In the genomic region with DNA sequence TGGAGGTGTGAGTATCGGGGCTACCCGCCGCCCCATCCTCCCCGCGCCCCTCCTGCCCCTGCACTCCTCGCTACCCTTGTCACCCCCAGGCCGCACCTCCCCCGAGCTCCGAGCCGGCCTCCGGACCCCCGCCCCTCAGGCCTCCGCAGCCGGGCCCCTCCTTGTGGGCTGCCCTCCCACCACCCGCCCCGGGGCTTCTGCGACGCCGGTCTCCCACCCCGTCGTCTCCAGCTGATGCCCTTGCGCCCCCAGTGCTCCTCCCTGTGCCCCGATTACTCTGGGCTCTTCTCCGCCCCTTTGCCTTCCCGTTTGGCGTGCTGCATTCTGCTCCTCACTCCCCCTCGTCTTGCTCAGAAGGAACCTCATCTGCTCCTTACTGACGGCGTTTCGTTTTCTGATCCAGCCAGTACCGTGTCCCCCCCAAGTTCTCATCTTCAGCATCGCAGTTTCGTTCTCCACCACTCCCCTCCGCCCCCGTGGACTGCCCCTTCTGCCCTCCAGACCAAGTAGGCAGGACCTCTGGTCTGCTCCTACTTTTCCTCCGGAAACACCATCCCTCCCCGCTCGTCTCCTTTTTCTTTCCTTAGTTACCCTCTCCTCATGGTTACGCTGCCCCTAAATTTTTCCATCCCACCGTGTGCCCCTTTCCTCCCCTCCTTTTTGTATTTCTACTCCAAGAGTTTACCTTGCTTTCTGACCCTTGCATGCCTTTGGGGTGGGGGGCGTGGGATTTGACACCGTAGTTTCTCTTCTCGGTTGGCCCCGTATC, we compare ENCODE assay signal across 8 cellular contexts. TPM values are rescaled to one million over a fixed set of nuclear protein-coding genes. Genes with fewer than 3 reads are reported as not detected.
A peak's percentile ranks its signal among the peaks of the same experiment; 100 is the strongest.
DNase-seq lines count a peak whose midpoint lies in the region; ATAC-seq and TF ChIP-seq lines count a peak whose summit lies in the region.

No MANE protein-coding gene starts in this region.

- peak overlapping the region; percentile 94 to 99 for H3K27ac ChIP-seq in left lung

- no peak for TF ChIP-seq CTCF in left lung (IDR thresholded peaks at IDR 0.05)

- H3K4me1 ChIP-seq in left lung, result peaks cover 15 to 56% of the 10 kb centered on the region in 2 donors

- ATAC-seq in HG02970 (IDR thresholded peaks at IDR 0.05; ENCODE audit: low FRiP score, unreplicated experiment) (peak; percentile 21), left lung (peak; percentile 17)

- H3K36me3 ChIP-seq in left lung, result no peaks in the 10 kb centered on the region

- no peaks in the 10 kb centered on the region for H3K27me3 ChIP-seq in left lung

- no peaks in the 10 kb centered on the region for H3K9me3 ChIP-seq in left lung

- peak; percentile 11 for DNase-seq in DMS79 treated with DMSO at 0.1 percent for 48 hours (lab: John Stamatoyannopoulos, UW)
- DNase-seq in DMS79 (lab: John Stamatoyannopoulos, UW), result no peak
- DNase-seq in SKM-1 treated with dmso at 0.1 percent for 144 hours (lab: John Stamatoyannopoulos, UW; ENCODE audit: unreplicated experiment), result peak; percentile 43
- DNase-seq in cerebellar cortex (ENCODE audit: low spot score), result peak; percentile 35
- DNase-seq in left lung, result peak in 1 of 2 donors; percentile 50
- DNase-seq in stimulated activated CD8-positive, alpha-beta memory T cell treated with anti-CD3 and anti-CD28 coated beads, Interleukin-2, amount 100 ng/mL, for 48 hours (ENCODE audit: low read depth in 2 of 2), result peak; percentile 7 to 12
- no peak for DNase-seq in GDM1 (lab: John Stamatoyannopoulos, UW)

- H3K4me3 ChIP-seq in left lung, result peak overlapping the region; percentile 90 to 98

- intact Hi-C loops in left lung (cut with DNase I), result no loop called here

RNA-seq across cellular contexts. Expression of a gene that starts 0.8 kb away (rescaled TPM):
- total RNA-seq in left lung, result 10 to 100 TPM; 45.8 to 64.5 TPM

Comparison
In these comparisons a context has a peak if more than half of its experiments do, and no peak if none do; other contexts are left out.
1. DNase-seq: peak in DMS79 treated with DMSO at 0.1 percent for 48 hours (single experiment), SKM-1 treated with dmso at 0.1 percent for 144 hours (single experiment), cerebellar cortex (single experiment) and stimulated activated CD8-positive, alpha-beta memory T cell treated with anti-CD3 and anti-CD28 coated beads, Interleukin-2, amount 100 ng/mL, for 48 hours (2 of 2); none in DMS79 (single experiment) and GDM1 (single experiment).